ENCODE assay signal across 23 cellular contexts in genomic region chr6:5184878-5185277, GRCh38.
"Had no signal": no experiment of that assay in that cellular context is flagged by ENCODE, and none has a peak within 500 bp of the region (broad histone marks: within the 10 kb centered on the region; RNA-seq: fewer than 3 reads in every experiment).

No MANE protein-coding gene starts in this region.

- H3K36me3 Mint-ChIP-seq: mesothelial cell of epicardium had no signal

- H3K9me3 Mint-ChIP-seq: mesothelial cell of epicardium had no signal

- H3K36me3 ChIP-seq: esophagus squamous epithelium, gastrocnemius medialis, heart right ventricle, left lung, lower lobe of right lung had no signal

- H3K9me3 ChIP-seq: esophagus squamous epithelium, gastrocnemius medialis, heart right ventricle, left lung, lower lobe of right lung, mucosa of descending colon had no signal

- H3K4me3 ChIP-seq: coronary artery, dorsolateral prefrontal cortex, esophagus squamous epithelium, gastrocnemius medialis, heart right ventricle, left lung, lower lobe of right lung, mucosa of descending colon had no signal

- H3K4me1 ChIP-seq: esophagus squamous epithelium, gastrocnemius medialis, left lung, lower lobe of right lung had no signal

- H3K27ac Mint-ChIP-seq: mesothelial cell of epicardium had no signal

- DNase-seq: dermis blood vessel endothelial cell; dorsolateral prefrontal cortex; effector CD4-positive, alpha-beta T cell; effector memory CD4-positive, alpha-beta T cell; erythroblast; esophagus squamous epithelium; foreskin fibroblast; foreskin melanocyte; gastrocnemius medialis; glutamatergic neuron; head of caudate nucleus; heart right ventricle; hippocampal formation; left cardiac atrium; left lung; left ventricle myocardium superior; lower lobe of right lung; mesenchymal stem cell; mucosa of descending colon had no signal

- H3K27ac ChIP-seq: coronary artery, dorsolateral prefrontal cortex, epithelial cell of prostate, esophagus squamous epithelium, gastrocnemius medialis, heart right ventricle, left lung, lower lobe of right lung had no signal

- ATAC-seq: esophagus mucosa, gastrocnemius medialis, heart right ventricle, left cardiac atrium, left lung, left ventricle myocardium superior, lower lobe of right lung, mucosa of descending colon had no signal

- H3K4me3 Mint-ChIP-seq: mesothelial cell of epicardium had no signal

- H3K27me3 ChIP-seq: dorsolateral prefrontal cortex, esophagus squamous epithelium, gastrocnemius medialis, heart right ventricle, left lung had no signal
